Comparison of ENCODE assay signal across 1 cellular context in genomic region chr14:22520235-22520634, GRCh38.
TF ChIP-seq lines count a peak whose summit lies in the region.

No MANE protein-coding gene starts in this region.

TF ChIP-seq in WTC11, 78 proteins besides CTCF, POLR2A, EP300 and RAD21 (continued from another document):
- TF ChIP-seq, protein P1, sequence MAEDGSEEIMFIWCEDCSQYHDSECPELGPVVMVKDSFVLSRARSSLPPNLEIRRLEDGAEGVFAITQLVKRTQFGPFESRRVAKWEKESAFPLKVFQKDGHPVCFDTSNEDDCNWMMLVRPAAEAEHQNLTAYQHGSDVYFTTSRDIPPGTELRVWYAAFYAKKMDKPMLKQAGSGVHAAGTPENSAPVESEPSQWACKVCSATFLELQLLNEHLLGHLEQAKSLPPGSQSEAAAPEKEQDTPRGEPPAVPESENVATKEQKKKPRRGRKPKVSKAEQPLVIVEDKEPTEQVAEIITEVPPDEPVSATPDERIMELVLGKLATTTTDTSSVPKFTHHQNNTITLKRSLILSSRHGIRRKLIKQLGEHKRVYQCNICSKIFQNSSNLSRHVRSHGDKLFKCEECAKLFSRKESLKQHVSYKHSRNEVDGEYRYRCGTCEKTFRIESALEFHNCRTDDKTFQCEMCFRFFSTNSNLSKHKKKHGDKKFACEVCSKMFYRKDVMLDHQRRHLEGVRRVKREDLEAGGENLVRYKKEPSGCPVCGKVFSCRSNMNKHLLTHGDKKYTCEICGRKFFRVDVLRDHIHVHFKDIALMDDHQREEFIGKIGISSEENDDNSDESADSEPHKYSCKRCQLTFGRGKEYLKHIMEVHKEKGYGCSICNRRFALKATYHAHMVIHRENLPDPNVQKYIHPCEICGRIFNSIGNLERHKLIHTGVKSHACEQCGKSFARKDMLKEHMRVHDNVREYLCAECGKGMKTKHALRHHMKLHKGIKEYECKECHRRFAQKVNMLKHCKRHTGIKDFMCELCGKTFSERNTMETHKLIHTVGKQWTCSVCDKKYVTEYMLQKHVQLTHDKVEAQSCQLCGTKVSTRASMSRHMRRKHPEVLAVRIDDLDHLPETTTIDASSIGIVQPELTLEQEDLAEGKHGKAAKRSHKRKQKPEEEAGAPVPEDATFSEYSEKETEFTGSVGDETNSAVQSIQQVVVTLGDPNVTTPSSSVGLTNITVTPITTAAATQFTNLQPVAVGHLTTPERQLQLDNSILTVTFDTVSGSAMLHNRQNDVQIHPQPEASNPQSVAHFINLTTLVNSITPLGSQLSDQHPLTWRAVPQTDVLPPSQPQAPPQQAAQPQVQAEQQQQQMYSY (CRISPR knock-in tag; IDR thresholded peaks at IDR 0.05) = no peak
- TF ChIP-seq USF2 (CRISPR knock-in tag; IDR thresholded peaks at IDR 0.05) (no peak), PREB (CRISPR knock-in tag; IDR thresholded peaks at IDR 0.05; ENCODE audit: borderline replicate concordance) (no peak), NR2C2 (CRISPR knock-in tag; IDR thresholded peaks at IDR 0.05) (no peak), MXD4 (CRISPR knock-in tag; IDR thresholded peaks at IDR 0.05; ENCODE audit: borderline replicate concordance) (no peak), ZNF512 (CRISPR knock-in tag; IDR thresholded peaks at IDR 0.05; ENCODE audit: borderline replicate concordance) (no peak)
- TF ChIP-seq, protein P2, sequence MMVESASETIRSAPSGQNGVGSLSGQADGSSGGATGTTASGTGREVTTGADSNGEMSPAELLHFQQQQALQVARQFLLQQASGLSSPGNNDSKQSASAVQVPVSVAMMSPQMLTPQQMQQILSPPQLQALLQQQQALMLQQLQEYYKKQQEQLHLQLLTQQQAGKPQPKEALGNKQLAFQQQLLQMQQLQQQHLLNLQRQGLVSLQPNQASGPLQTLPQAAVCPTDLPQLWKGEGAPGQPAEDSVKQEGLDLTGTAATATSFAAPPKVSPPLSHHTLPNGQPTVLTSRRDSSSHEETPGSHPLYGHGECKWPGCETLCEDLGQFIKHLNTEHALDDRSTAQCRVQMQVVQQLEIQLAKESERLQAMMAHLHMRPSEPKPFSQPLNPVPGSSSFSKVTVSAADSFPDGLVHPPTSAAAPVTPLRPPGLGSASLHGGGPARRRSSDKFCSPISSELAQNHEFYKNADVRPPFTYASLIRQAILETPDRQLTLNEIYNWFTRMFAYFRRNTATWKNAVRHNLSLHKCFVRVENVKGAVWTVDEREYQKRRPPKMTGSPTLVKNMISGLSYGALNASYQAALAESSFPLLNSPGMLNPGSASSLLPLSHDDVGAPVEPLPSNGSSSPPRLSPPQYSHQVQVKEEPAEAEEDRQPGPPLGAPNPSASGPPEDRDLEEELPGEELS (CRISPR knock-in tag; IDR thresholded peaks at IDR 0.05) = no peak
